1 cellular context compared by ENCODE assay signal in genomic region chr18:67977067-67977616, GRCh38.
TF ChIP-seq lines count a peak whose summit lies in the region.

No MANE protein-coding gene starts in this region.

TF ChIP-seq in H1, 55 proteins besides CTCF, POLR2A, EP300 and RAD21:
- no peak for TF ChIP-seq NRF1 (IDR thresholded peaks at IDR 0.05; ENCODE audit: low read depth, low read length)
- no peak for TF ChIP-seq GABPA (IDR thresholded peaks at IDR 0.05; ENCODE audit: borderline replicate concordance, insufficient read depth, low read length)
- TF ChIP-seq E2F6 (IDR thresholded peaks at IDR 0.05), result no peak
- TF ChIP-seq SP2 (IDR thresholded peaks at IDR 0.05; ENCODE audit: low read length), result no peak
